Comparison of ENCODE assay signal across 8 cellular contexts in the genomic region with DNA sequence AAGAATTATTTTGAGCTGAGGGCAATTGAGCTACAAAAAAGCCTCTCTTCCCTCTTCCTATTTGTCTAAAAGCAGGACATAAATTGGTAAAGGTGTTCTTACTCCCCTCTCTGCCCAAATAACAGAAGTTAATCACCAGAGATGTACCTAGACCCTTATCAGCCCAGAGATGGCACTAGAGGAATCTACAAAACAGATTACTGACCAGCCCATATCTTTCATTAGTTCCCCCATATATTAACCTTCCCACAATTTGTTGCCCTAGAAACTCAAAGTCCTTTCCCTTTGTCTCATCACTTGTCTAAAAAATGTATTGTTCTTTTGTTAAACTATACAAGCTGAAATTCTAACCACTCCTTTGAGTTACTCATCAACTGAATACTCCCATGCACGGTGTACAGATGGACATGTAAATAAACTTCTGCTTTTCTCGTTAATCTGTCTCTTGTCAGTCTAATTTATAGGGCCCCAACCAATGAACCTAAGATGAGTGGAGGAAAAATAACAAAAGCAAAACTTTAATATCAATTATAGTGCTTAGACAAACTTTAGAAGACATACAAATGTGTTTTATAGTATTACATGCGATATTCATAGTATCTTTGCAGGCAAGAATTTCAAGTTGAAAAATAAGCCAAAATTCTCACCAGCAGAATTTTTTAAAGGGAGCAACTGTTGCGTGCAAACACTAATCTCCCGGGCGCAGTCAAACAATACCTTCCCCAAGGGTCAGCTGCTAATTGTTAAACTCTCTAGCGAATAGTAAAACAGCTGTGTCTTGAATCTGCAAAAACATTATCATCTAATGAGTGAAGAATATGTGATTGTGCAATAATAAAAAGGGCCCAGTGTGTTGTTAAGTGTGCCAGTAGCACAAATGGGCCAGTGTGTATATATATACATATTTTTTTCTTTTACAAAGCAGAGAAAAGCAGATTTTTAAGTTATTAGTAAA.
DNase-seq lines count a peak whose midpoint lies in the region; ATAC-seq and TF ChIP-seq lines count a peak whose summit lies in the region.

No MANE protein-coding gene starts in this region.

- H3K27me3 Mint-ChIP-seq in activated T-cell treated with anti-CD3 and anti-CD28 coated beads, Interleukin-2, amount 50 U/mL, for 4 hours (ENCODE audit: low read depth), result peaks cover 3% of the 10 kb centered on the region
- no peaks in the 10 kb centered on the region for H3K27me3 Mint-ChIP-seq in Calu3 (ENCODE audit: unreplicated experiment)
- H3K27me3 Mint-ChIP-seq in Caco-2 (ENCODE audit: insufficient read depth, unreplicated experiment), result no peaks in the 10 kb centered on the region

- no peak overlapping the region for H3K4me3 ChIP-seq in fibroblast of the aortic adventitia (ENCODE audit: low read depth, low read length)
- H3K4me3 ChIP-seq in Caco-2 (ENCODE audit: low read depth, low read length), result no peak overlapping the region

- POLR2A ChIA-PET in Caco-2 (lab: Charles Lee), result no interaction called here

- H3K36me3 ChIP-seq in Caco-2 (ENCODE audit: control insufficient read depth, insufficient read depth, low read length), result no peaks in the 10 kb centered on the region; the same call in 1 of the 2 replicates

- H3K27ac Mint-ChIP-seq in Calu3 (ENCODE audit: unreplicated experiment) (no peak overlapping the region), Caco-2 (ENCODE audit: unreplicated experiment) (no peak overlapping the region)

- TF ChIP-seq CTCF in fibroblast of the aortic adventitia (IDR thresholded peaks at IDR 0.05; ENCODE audit: insufficient read depth, low read length) (no peak), Calu3 (IDR thresholded peaks at IDR 0.05; ENCODE audit: unreplicated experiment) (no peak), Caco-2 (IDR thresholded peaks at IDR 0.05; ENCODE audit: insufficient read depth in 1 of 2, low read depth in 1 of 2, low read length in 1 of 2, severe bottlenecking in 1 of 2, unreplicated experiment in 1 of 2) (peak in 1 of 2 experiments; percentile 13)

- peak; percentile 12 for DNase-seq in GM03348 (ENCODE audit: low spot score)
- DNase-seq in M059J (ENCODE audit: low read depth), result peak; percentile 79
- DNase-seq in fibroblast of the aortic adventitia (ENCODE audit: low read depth), result peak; percentile 80
- DNase-seq in activated T-cell treated with anti-CD3 and anti-CD28 coated beads, Interleukin-2, amount 50 U/mL, for 4 hours, result no peak
- no peak for DNase-seq in Calu3
- DNase-seq in NCI-H2029 (lab: John Stamatoyannopoulos, UW), result no peak
- no peak for DNase-seq in Caco-2

- H3K9me3 ChIP-seq in Caco-2, result 0 out of 2 replicates have a peak, but pooled peaks cover 4% of the 10 kb centered on the region

- H3K4me1 ChIP-seq in Caco-2, result peaks cover 7% of the 10 kb centered on the region

- H3K4me3 Mint-ChIP-seq in activated T-cell treated with anti-CD3 and anti-CD28 coated beads, Interleukin-2, amount 50 U/mL, for 4 hours, result no peak overlapping the region
- H3K4me3 Mint-ChIP-seq in Calu3 (ENCODE audit: low read depth, unreplicated experiment), result no peak overlapping the region
- no peak overlapping the region for H3K4me3 Mint-ChIP-seq in Caco-2 (ENCODE audit: unreplicated experiment)

- intact Hi-C loops in Calu3 (cut with micrococcal nuclease; ENCODE audit: unreplicated experiment) (no loop called here), Caco-2 (cut with micrococcal nuclease; ENCODE audit: unreplicated experiment) (no loop called here)

- BruUV-seq in Calu3 (replicated peaks; lab: Mats Ljungman, UMichigan), result no TSS peak
- no TSS peak for BruUV-seq in Caco-2 (replicated peaks; lab: Mats Ljungman, UMichigan)

- H3K36me3 Mint-ChIP-seq in activated T-cell treated with anti-CD3 and anti-CD28 coated beads, Interleukin-2, amount 50 U/mL, for 4 hours (ENCODE audit: insufficient read depth), result no peaks in the 10 kb centered on the region
- H3K36me3 Mint-ChIP-seq in Calu3 (ENCODE audit: insufficient read depth, unreplicated experiment) (no peaks in the 10 kb centered on the region), Caco-2 (ENCODE audit: insufficient read depth, unreplicated experiment) (no peaks in the 10 kb centered on the region)

- CTCF ChIA-PET in Calu3 (lab: Charles Lee), result interaction anchor here (0.6 to 1.3 kb wide), 5 partner anchors 8 to 839 kb away, joined by 3 to 6 read pairs (median 3); no protein-coding TSS in a partner anchor
- CTCF ChIA-PET in Caco-2 (lab: Charles Lee), result no interaction called here

- H3K9me3 Mint-ChIP-seq in activated T-cell treated with anti-CD3 and anti-CD28 coated beads, Interleukin-2, amount 50 U/mL, for 4 hours, result no peaks in the 10 kb centered on the region
- peaks cover 2% of the 10 kb centered on the region for H3K9me3 Mint-ChIP-seq in Calu3 (ENCODE audit: low read depth, unreplicated experiment)
- H3K9me3 Mint-ChIP-seq in Caco-2 (ENCODE audit: unreplicated experiment), result peaks cover 24% of the 10 kb centered on the region

- ATAC-seq in GM21619 (IDR thresholded peaks at IDR 0.05; ENCODE audit: unreplicated experiment), result peak; percentile 68
- no peak for ATAC-seq in activated T-cell treated with anti-CD3 and anti-CD28 coated beads, Interleukin-2, amount 50 U/mL, for 4 hours

- no peaks in the 10 kb centered on the region for H3K4me1 Mint-ChIP-seq in activated T-cell treated with anti-CD3 and anti-CD28 coated beads, Interleukin-2, amount 50 U/mL, for 4 hours (ENCODE audit: low read depth)
- H3K4me1 Mint-ChIP-seq in Calu3 (ENCODE audit: low read depth, unreplicated experiment) (peaks cover 23% of the 10 kb centered on the region), Caco-2 (ENCODE audit: low read depth, unreplicated experiment) (peaks cover 8% of the 10 kb centered on the region)

- no peaks in the 10 kb centered on the region for H3K27me3 ChIP-seq in Caco-2 (replicated peaks; ENCODE audit: control insufficient read depth, insufficient read depth, low read length)

Comparison
In these comparisons a context has a peak if more than half of its experiments do, and no peak if none do; other contexts are left out.
1. DNase-seq: peak in GM03348 (single experiment), M059J (single experiment) and fibroblast of the aortic adventitia (single experiment); none in activated T-cell treated with anti-CD3 and anti-CD28 coated beads, Interleukin-2, amount 50 U/mL, for 4 hours (single experiment), Calu3 (single experiment), NCI-H2029 (single experiment) and Caco-2 (0 of 2).